In the genomic region with DNA sequence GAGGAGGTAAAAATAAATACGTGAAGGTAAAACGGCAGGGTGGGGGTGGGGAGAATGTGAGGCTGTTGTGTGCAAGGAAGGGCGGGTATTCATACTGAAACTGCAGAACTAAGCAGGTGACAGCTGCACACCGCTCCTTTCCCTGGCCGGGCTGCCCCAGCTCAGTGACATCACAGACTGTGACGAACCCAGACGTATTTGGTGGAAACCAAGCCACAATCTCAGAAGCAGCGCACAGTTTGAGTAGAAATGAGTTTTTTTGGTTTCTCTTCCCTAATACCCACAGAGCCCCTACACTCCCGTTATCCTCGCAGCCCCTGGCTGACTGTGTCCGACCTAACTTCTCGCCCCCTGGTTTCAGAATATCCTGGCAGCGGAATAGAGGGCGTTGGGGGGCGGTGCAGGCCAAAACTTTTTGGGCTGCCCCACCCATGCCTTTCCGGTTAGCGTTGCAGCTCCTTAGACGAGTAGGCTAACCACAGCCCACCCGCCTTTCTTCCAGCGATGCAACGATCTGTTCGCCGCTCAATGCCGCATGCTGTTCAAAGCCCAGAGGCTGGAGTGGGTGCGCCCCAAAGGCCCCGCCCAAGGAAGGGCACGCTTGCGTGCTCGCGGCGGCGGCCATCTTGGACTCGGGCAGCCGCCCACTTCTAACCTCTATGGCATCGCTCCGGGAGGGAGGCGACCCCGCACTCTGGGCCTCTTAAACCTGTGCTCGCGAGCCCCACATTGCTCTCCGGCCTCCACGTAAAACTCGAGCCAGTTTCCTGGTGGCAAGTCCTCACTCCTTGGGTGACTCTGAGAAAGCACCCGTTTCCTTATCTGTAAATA, we compare ENCODE assay signal across 1 cellular context.
TF ChIP-seq lines count a peak whose summit lies in the region.

No MANE protein-coding gene starts in this region.

TF ChIP-seq in HepG2, 621 proteins besides CTCF, POLR2A, EP300 and RAD21 (continued from another document and continues in another):
- TF ChIP-seq, protein P1, sequence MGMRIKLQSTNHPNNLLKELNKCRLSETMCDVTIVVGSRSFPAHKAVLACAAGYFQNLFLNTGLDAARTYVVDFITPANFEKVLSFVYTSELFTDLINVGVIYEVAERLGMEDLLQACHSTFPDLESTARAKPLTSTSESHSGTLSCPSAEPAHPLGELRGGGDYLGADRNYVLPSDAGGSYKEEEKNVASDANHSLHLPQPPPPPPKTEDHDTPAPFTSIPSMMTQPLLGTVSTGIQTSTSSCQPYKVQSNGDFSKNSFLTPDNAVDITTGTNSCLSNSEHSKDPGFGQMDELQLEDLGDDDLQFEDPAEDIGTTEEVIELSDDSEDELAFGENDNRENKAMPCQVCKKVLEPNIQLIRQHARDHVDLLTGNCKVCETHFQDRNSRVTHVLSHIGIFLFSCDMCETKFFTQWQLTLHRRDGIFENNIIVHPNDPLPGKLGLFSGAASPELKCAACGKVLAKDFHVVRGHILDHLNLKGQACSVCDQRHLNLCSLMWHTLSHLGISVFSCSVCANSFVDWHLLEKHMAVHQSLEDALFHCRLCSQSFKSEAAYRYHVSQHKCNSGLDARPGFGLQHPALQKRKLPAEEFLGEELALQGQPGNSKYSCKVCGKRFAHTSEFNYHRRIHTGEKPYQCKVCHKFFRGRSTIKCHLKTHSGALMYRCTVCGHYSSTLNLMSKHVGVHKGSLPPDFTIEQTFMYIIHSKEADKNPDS (CRISPR knock-in tag; IDR thresholded peaks at IDR 0.05): no peak
- TF ChIP-seq ZNF225 (CRISPR knock-in tag; IDR thresholded peaks at IDR 0.05): no peak
- peak; percentile 89 for TF ChIP-seq ZBTB38 (CRISPR knock-in tag; IDR thresholded peaks at IDR 0.05)
- TF ChIP-seq GZF1 (CRISPR knock-in tag; IDR thresholded peaks at IDR 0.05): peak; percentile 67; the same call in 1 of the 2 replicates
- TF ChIP-seq, protein P2, sequence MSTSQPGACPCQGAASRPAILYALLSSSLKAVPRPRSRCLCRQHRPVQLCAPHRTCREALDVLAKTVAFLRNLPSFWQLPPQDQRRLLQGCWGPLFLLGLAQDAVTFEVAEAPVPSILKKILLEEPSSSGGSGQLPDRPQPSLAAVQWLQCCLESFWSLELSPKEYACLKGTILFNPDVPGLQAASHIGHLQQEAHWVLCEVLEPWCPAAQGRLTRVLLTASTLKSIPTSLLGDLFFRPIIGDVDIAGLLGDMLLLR (CRISPR knock-in tag; IDR thresholded peaks at IDR 0.05): 0 out of 2 replicates have a peak, but pooled peaks have one; percentile 40
- no peak; the same call in 1 of the 2 replicates for TF ChIP-seq ZNF766 (CRISPR knock-in tag; IDR thresholded peaks at IDR 0.05; ENCODE audit: borderline replicate concordance)
- 0 out of 2 replicates have a peak, but pooled peaks have one; percentile 13 for TF ChIP-seq FOSL2 (CRISPR knock-in tag; IDR thresholded peaks at IDR 0.05)
- TF ChIP-seq, protein P3, sequence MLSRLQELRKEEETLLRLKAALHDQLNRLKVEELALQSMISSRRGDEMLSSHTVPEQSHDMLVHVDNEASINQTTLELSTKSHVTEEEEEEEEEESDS (CRISPR knock-in tag; IDR thresholded peaks at IDR 0.05; ENCODE audit: borderline replicate concordance): no peak
- TF ChIP-seq GATAD2A (CRISPR knock-in tag; IDR thresholded peaks at IDR 0.05): 0 out of 2 replicates have a peak, but pooled peaks have one; percentile 20
- TF ChIP-seq ZNF644 (CRISPR knock-in tag; IDR thresholded peaks at IDR 0.05; ENCODE audit: low read depth): no peak
- no peak for TF ChIP-seq PTBP1 (IDR thresholded peaks at IDR 0.05; ENCODE audit: low read depth, low read length, poor library complexity, severe bottlenecking)
- no peak for TF ChIP-seq HMG20B (CRISPR knock-in tag; conservative IDR thresholded peaks at IDR 0.05)
- peak; percentile 59 for TF ChIP-seq KMT2B (CRISPR knock-in tag; IDR thresholded peaks at IDR 0.05)
- TF ChIP-seq AGO1 (IDR thresholded peaks at IDR 0.05; ENCODE audit: low read depth, low read length, poor library complexity, severe bottlenecking): peak; percentile 82
- peak; percentile 38; the same call in 1 of the 2 replicates for TF ChIP-seq ZBTB21 (CRISPR knock-in tag; IDR thresholded peaks at IDR 0.05)
- 0 out of 2 replicates have a peak, but pooled peaks have one; percentile 32 for TF ChIP-seq ZNF3 (CRISPR knock-in tag; IDR thresholded peaks at IDR 0.05)
- TF ChIP-seq, protein P4, sequence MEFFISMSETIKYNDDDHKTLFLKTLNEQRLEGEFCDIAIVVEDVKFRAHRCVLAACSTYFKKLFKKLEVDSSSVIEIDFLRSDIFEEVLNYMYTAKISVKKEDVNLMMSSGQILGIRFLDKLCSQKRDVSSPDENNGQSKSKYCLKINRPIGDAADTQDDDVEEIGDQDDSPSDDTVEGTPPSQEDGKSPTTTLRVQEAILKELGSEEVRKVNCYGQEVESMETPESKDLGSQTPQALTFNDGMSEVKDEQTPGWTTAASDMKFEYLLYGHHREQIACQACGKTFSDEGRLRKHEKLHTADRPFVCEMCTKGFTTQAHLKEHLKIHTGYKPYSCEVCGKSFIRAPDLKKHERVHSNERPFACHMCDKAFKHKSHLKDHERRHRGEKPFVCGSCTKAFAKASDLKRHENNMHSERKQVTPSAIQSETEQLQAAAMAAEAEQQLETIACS (CRISPR knock-in tag; IDR thresholded peaks at IDR 0.05): no peak
- TF ChIP-seq, protein P5, sequence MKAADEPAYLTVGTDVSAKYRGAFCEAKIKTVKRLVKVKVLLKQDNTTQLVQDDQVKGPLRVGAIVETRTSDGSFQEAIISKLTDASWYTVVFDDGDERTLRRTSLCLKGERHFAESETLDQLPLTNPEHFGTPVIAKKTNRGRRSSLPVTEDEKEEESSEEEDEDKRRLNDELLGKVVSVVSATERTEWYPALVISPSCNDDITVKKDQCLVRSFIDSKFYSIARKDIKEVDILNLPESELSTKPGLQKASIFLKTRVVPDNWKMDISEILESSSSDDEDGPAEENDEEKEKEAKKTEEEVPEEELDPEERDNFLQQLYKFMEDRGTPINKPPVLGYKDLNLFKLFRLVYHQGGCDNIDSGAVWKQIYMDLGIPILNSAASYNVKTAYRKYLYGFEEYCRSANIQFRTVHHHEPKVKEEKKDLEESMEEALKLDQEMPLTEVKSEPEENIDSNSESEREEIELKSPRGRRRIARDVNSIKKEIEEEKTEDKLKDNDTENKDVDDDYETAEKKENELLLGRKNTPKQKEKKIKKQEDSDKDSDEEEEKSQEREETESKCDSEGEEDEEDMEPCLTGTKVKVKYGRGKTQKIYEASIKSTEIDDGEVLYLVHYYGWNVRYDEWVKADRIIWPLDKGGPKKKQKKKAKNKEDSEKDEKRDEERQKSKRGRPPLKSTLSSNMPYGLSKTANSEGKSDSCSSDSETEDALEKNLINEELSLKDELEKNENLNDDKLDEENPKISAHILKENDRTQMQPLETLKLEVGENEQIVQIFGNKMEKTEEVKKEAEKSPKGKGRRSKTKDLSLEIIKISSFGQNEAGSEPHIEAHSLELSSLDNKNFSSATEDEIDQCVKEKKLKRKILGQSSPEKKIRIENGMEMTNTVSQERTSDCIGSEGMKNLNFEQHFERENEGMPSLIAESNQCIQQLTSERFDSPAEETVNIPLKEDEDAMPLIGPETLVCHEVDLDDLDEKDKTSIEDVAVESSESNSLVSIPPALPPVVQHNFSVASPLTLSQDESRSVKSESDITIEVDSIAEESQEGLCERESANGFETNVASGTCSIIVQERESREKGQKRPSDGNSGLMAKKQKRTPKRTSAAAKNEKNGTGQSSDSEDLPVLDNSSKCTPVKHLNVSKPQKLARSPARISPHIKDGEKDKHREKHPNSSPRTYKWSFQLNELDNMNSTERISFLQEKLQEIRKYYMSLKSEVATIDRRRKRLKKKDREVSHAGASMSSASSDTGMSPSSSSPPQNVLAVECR (CRISPR knock-in tag; IDR thresholded peaks at IDR 0.05; ENCODE audit: borderline replicate concordance): peak; percentile 74
- no peak for TF ChIP-seq ZFP62 (CRISPR knock-in tag; IDR thresholded peaks at IDR 0.05)
- TF ChIP-seq KAT7 (CRISPR knock-in tag; IDR thresholded peaks at IDR 0.05; ENCODE audit: borderline replicate concordance): no peak
- TF ChIP-seq ZNF354B (CRISPR knock-in tag; IDR thresholded peaks at IDR 0.05): no peak
- TF ChIP-seq U2AF1 (optimal IDR thresholded peaks at IDR 0.05; ENCODE audit: low read depth, low read length): no peak
- no peak for TF ChIP-seq ZBTB8A (CRISPR knock-in tag; IDR thresholded peaks at IDR 0.05; ENCODE audit: borderline replicate concordance, low read depth)
- TF ChIP-seq, protein P6, sequence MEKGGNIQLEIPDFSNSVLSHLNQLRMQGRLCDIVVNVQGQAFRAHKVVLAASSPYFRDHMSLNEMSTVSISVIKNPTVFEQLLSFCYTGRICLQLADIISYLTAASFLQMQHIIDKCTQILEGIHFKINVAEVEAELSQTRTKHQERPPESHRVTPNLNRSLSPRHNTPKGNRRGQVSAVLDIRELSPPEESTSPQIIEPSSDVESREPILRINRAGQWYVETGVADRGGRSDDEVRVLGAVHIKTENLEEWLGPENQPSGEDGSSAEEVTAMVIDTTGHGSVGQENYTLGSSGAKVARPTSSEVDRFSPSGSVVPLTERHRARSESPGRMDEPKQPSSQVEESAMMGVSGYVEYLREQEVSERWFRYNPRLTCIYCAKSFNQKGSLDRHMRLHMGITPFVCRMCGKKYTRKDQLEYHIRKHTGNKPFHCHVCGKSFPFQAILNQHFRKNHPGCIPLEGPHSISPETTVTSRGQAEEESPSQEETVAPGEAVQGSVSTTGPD (CRISPR knock-in tag; IDR thresholded peaks at IDR 0.05): no peak
- TF ChIP-seq FOSL1 (CRISPR knock-in tag; IDR thresholded peaks at IDR 0.05; ENCODE audit: borderline replicate concordance): no peak
- TF ChIP-seq SP1 (IDR thresholded peaks at IDR 0.05): no peak
- peak; percentile 100 for TF ChIP-seq SP1 (CRISPR knock-in tag; IDR thresholded peaks at IDR 0.05)
- TF ChIP-seq MED13 (CRISPR knock-in tag; IDR thresholded peaks at IDR 0.05): no peak
- TF ChIP-seq NR3C1 (CRISPR knock-in tag; IDR thresholded peaks at IDR 0.05): no peak
- TF ChIP-seq ZNF143 (CRISPR knock-in tag; IDR thresholded peaks at IDR 0.05): 0 out of 2 replicates have a peak, but pooled peaks have one; percentile 13
- TF ChIP-seq ZBTB7B (CRISPR knock-in tag; IDR thresholded peaks at IDR 0.05): 0 out of 2 replicates have a peak, but pooled peaks have one; percentile 21
- TF ChIP-seq ZNF383 (CRISPR knock-in tag; IDR thresholded peaks at IDR 0.05; ENCODE audit: borderline replicate concordance): no peak
- TF ChIP-seq, protein P7, sequence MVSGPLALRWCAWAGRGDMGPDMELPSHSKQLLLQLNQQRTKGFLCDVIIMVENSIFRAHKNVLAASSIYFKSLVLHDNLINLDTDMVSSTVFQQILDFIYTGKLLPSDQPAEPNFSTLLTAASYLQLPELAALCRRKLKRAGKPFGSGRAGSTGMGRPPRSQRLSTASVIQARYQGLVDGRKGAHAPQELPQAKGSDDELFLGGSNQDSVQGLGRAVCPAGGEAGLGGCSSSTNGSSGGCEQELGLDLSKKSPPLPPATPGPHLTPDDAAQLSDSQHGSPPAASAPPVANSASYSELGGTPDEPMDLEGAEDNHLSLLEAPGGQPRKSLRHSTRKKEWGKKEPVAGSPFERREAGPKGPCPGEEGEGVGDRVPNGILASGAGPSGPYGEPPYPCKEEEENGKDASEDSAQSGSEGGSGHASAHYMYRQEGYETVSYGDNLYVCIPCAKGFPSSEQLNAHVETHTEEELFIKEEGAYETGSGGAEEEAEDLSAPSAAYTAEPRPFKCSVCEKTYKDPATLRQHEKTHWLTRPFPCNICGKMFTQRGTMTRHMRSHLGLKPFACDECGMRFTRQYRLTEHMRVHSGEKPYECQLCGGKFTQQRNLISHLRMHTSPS (CRISPR knock-in tag; IDR thresholded peaks at IDR 0.05; ENCODE audit: low read depth): peak; percentile 47; the same call in 1 of the 2 replicates
- no peak for TF ChIP-seq ZBTB7A (CRISPR knock-in tag; IDR thresholded peaks at IDR 0.05)
- TF ChIP-seq AHR (CRISPR knock-in tag; IDR thresholded peaks at IDR 0.05): peak; percentile 77; the same call in 1 of the 2 replicates
- peak; percentile 57; the same call in 1 of the 2 replicates for TF ChIP-seq ARNT2 (CRISPR knock-in tag; IDR thresholded peaks at IDR 0.05; ENCODE audit: low read depth)
- no peak for TF ChIP-seq ZNF546 (CRISPR knock-in tag; conservative IDR thresholded peaks at IDR 0.05)
- TF ChIP-seq ZNF432 (CRISPR knock-in tag; IDR thresholded peaks at IDR 0.05; ENCODE audit: borderline replicate concordance): no peak
- no peak for TF ChIP-seq SUZ12 (IDR thresholded peaks at IDR 0.05; ENCODE audit: low read depth, low read length)
- TF ChIP-seq, protein P8, sequence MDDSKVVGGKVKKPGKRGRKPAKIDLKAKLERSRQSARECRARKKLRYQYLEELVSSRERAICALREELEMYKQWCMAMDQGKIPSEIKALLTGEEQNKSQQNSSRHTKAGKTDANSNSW (CRISPR knock-in tag; IDR thresholded peaks at IDR 0.05; ENCODE audit: borderline replicate concordance): no peak
- TF ChIP-seq SRSF9 (IDR thresholded peaks at IDR 0.05; ENCODE audit: borderline replicate concordance, insufficient read depth, low read depth, low read length, poor library complexity, severe bottlenecking): no peak
- TF ChIP-seq, protein P9, sequence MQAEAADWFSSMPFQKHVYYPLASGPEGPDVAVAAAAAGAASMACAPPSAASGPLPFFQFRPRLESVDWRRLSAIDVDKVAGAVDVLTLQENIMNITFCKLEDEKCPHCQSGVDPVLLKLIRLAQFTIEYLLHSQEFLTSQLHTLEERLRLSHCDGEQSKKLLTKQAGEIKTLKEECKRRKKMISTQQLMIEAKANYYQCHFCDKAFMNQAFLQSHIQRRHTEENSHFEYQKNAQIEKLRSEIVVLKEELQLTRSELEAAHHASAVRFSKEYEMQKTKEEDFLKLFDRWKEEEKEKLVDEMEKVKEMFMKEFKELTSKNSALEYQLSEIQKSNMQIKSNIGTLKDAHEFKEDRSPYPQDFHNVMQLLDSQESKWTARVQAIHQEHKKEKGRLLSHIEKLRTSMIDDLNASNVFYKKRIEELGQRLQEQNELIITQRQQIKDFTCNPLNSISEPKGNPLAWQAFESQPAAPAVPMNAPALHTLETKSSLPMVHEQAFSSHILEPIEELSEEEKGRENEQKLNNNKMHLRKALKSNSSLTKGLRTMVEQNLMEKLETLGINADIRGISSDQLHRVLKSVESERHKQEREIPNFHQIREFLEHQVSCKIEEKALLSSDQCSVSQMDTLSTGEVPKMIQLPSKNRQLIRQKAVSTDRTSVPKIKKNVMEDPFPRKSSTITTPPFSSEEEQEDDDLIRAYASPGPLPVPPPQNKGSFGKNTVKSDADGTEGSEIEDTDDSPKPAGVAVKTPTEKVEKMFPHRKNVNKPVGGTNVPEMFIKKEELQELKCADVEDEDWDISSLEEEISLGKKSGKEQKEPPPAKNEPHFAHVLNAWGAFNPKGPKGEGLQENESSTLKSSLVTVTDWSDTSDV (CRISPR knock-in tag; IDR thresholded peaks at IDR 0.05): no peak
- TF ChIP-seq ZNF891 (CRISPR knock-in tag; IDR thresholded peaks at IDR 0.05): peak; percentile 73; the same call in 1 of the 2 replicates
- TF ChIP-seq PITX1 (CRISPR knock-in tag; IDR thresholded peaks at IDR 0.05): peak; percentile 62
- no peak for TF ChIP-seq ZNF34 (CRISPR knock-in tag; IDR thresholded peaks at IDR 0.05; ENCODE audit: borderline replicate concordance)
- TF ChIP-seq, protein P10, sequence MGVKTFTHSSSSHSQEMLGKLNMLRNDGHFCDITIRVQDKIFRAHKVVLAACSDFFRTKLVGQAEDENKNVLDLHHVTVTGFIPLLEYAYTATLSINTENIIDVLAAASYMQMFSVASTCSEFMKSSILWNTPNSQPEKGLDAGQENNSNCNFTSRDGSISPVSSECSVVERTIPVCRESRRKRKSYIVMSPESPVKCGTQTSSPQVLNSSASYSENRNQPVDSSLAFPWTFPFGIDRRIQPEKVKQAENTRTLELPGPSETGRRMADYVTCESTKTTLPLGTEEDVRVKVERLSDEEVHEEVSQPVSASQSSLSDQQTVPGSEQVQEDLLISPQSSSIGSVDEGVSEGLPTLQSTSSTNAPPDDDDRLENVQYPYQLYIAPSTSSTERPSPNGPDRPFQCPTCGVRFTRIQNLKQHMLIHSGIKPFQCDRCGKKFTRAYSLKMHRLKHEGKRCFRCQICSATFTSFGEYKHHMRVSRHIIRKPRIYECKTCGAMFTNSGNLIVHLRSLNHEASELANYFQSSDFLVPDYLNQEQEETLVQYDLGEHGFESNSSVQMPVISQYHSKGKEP (CRISPR knock-in tag; IDR thresholded peaks at IDR 0.05): 0 out of 2 replicates have a peak, but pooled peaks have one; percentile 40
